ENCODE assay signal across 26 cellular contexts in genomic region chr16:85882181-85882810, GRCh38. TPM values are rescaled to one million over a fixed set of nuclear protein-coding genes. Genes with fewer than 3 reads are reported as not detected.
DNase-seq lines count a peak whose midpoint lies in the region; ATAC-seq and TF ChIP-seq lines count a peak whose summit lies in the region.
"Had no signal": no experiment of that assay in that cellular context is flagged by ENCODE, and none has a peak within 500 bp of the region (broad histone marks: within the 10 kb centered on the region; RNA-seq: fewer than 3 reads in every experiment).

No MANE protein-coding gene starts in this region.

- H3K27me3 ChIP-seq in A673 (replicated peaks; ENCODE audit: insufficient read depth, low read depth, low read length, poor library complexity) = peaks cover 46% of the 10 kb centered on the region

- DNase-seq in SKM-1 treated with dmso at 0.1 percent for 144 hours (lab: John Stamatoyannopoulos, UW; ENCODE audit: unreplicated experiment) (peak; percentile 22), SKM-1 (lab: John Stamatoyannopoulos, UW; ENCODE audit: unreplicated experiment) (no peak), MV-4-11 (lab: John Stamatoyannopoulos, UW) (peak; percentile 71), caudate nucleus (lab: John Stamatoyannopoulos, UW) (peak in 12 of 61 donors; percentile 2 to 75 (median 23)), omental fat pad (ENCODE audit: low spot score) (no peak), A673 (ENCODE audit: low spot score) (no peak), kidney tubule cell (ENCODE audit: low spot score) (no peak)
- DNase-seq: 8988T; activated T-cell treated with anti-CD3 and anti-CD28 coated beads, Interleukin-2, amount 50 U/mL, for 72 hours; AML-193; Caco-2; gastrocnemius medialis; H7; hypothalamus; IMR-90; left ventricle myocardium superior; mucosa of descending colon; NCI-H1417; NCI-H524; SW 1271 had no signal

- H3K27ac ChIP-seq in caudate nucleus (ENCODE audit: low read depth, low read length) = peak overlapping the region; percentile 75
- H3K27ac ChIP-seq in A673 (ENCODE audit: low read depth, low read length, poor library complexity, severe bottlenecking) = no peak overlapping the region
- H3K27ac ChIP-seq: esophagus muscularis mucosa, gastrocnemius medialis, neural progenitor cell had no signal

- peaks cover 24% of the 10 kb centered on the region for H3K27me3 Mint-ChIP-seq in stimulated activated naive CD8-positive, alpha-beta T cell treated with anti-CD3 and anti-CD28 coated beads, Interleukin-15, Interleukin-2, amounts not matched to agents 100 ng/mL and 50 ng/mL, for 24 hours

- peaks cover 52% of the 10 kb centered on the region for H3K4me1 Mint-ChIP-seq in stimulated activated naive CD8-positive, alpha-beta T cell treated with anti-CD3 and anti-CD28 coated beads, Interleukin-15, Interleukin-2, amounts not matched to agents 100 ng/mL and 50 ng/mL, for 24 hours (ENCODE audit: low read depth)
- H3K4me1 Mint-ChIP-seq: neural progenitor cell had no signal

- H3K4me3 ChIP-seq in A673 (ENCODE audit: low read depth, low read length, poor library complexity, severe bottlenecking) = no peak overlapping the region
- H3K4me3 ChIP-seq: esophagus muscularis mucosa, gastrocnemius medialis, mucosa of descending colon, neural progenitor cell had no signal

- peak overlapping the region; percentile 57 for H3K27ac Mint-ChIP-seq in stimulated activated naive CD8-positive, alpha-beta T cell treated with anti-CD3 and anti-CD28 coated beads, Interleukin-15, Interleukin-2, amounts not matched to agents 100 ng/mL and 50 ng/mL, for 24 hours
- H3K27ac Mint-ChIP-seq: activated naive CD4-positive, alpha-beta T cell treated with anti-CD3 and anti-CD28 coated beads, Interleukin-2, amount 50 U/mL, for 72 hours; activated T-cell treated with anti-CD3 and anti-CD28 coated beads, Interleukin-2, amount 50 U/mL, for 72 hours; neural progenitor cell; progenitor cell of endocrine pancreas had no signal

- no peaks in the 10 kb centered on the region for H3K36me3 Mint-ChIP-seq in stimulated activated naive CD8-positive, alpha-beta T cell treated with anti-CD3 and anti-CD28 coated beads, Interleukin-15, Interleukin-2, amounts not matched to agents 100 ng/mL and 50 ng/mL, for 24 hours (ENCODE audit: low read depth)
- H3K36me3 Mint-ChIP-seq: neural progenitor cell had no signal

- ATAC-seq in omental fat pad (ENCODE audit: low FRiP score) = no peak
- ATAC-seq: activated CD4-positive, CD25-positive, alpha-beta regulatory T cell treated with anti-CD3 and anti-CD28 coated beads, Interleukin-2, amount 50 U/mL, for 24 hours; activated T-cell treated with anti-CD3 and anti-CD28 coated beads, Interleukin-2, amount 50 U/mL, for 72 hours; gastrocnemius medialis; left ventricle myocardium superior; mucosa of descending colon had no signal

- BruUV-seq in A673 (replicated peaks; lab: Mats Ljungman, UMichigan) = no TSS peak

- TF ChIP-seq CTCF in omental fat pad (IDR thresholded peaks at IDR 0.05) (no peak), A673 (conservative IDR thresholded peaks at IDR 0.05; ENCODE audit: low read depth, low read length) (no peak)

- intact Hi-C loops in A673 (cut with micrococcal nuclease; ENCODE audit: unreplicated experiment) = no loop called here

- H3K9me3 Mint-ChIP-seq in stimulated activated naive CD8-positive, alpha-beta T cell treated with anti-CD3 and anti-CD28 coated beads, Interleukin-15, Interleukin-2, amounts not matched to agents 100 ng/mL and 50 ng/mL, for 24 hours = no peaks in the 10 kb centered on the region
- H3K9me3 Mint-ChIP-seq: activated T-cell treated with anti-CD3 and anti-CD28 coated beads, Interleukin-2, amount 50 U/mL, for 72 hours; neural progenitor cell had no signal

- no peaks in the 10 kb centered on the region for H3K36me3 ChIP-seq in A673 (ENCODE audit: insufficient read depth, low read length, poor library complexity, severe bottlenecking)
- H3K36me3 ChIP-seq: esophagus muscularis mucosa, gastrocnemius medialis, neural progenitor cell had no signal

- no peaks in the 10 kb centered on the region for H3K4me1 ChIP-seq in A673 (ENCODE audit: insufficient read depth, low read length, poor library complexity, severe bottlenecking)
- H3K4me1 ChIP-seq: esophagus muscularis mucosa, gastrocnemius medialis had no signal

- peak overlapping the region; percentile 36 for H3K4me3 Mint-ChIP-seq in stimulated activated naive CD8-positive, alpha-beta T cell treated with anti-CD3 and anti-CD28 coated beads, Interleukin-15, Interleukin-2, amounts not matched to agents 100 ng/mL and 50 ng/mL, for 24 hours
- H3K4me3 Mint-ChIP-seq: neural progenitor cell had no signal

- POLR2A ChIA-PET in A673 (lab: Charles Lee; ENCODE audit: low non-redundant PET) = no interaction called here

- CTCF ChIA-PET in A673 (lab: Charles Lee) = no interaction called here

- no peaks in the 10 kb centered on the region for H3K9me3 ChIP-seq in A673 (ENCODE audit: low read depth, low read length, poor library complexity, severe bottlenecking)
- H3K9me3 ChIP-seq: Caco-2, esophagus muscularis mucosa, gastrocnemius medialis, mucosa of descending colon had no signal

RNA-seq across cellular contexts. Expression of gene IRF8, which starts 16.7 kb away (rescaled TPM):
- total RNA-seq in omental fat pad (100 to 1,000 TPM in 1 of 4 donors, 10 to 100 TPM in 3; 32.5 to 134 (median 65.8) TPM), A673 (2021) (0.19 TPM in 1 of 2 replicates, not detected in the other)
- total RNA-seq: IMR-90 had no signal

Comparison
In these comparisons a context has a peak if more than half of its experiments do, and no peak if none do; other contexts are left out.
1. DNase-seq: peak in SKM-1 treated with dmso at 0.1 percent for 144 hours (single experiment) and MV-4-11 (single experiment); none in SKM-1 (single experiment), omental fat pad (single experiment), A673 (single experiment) and kidney tubule cell (single experiment).
2. RNA of gene IRF8, which starts 16.7 kb away (total RNA-seq): 32.5 to 134 TPM in omental fat pad; 0.19 TPM in A673; every median in the first group is over 10 times any median in the second.